Comparison of ENCODE assay signal across 8 cellular contexts in the genomic region with DNA sequence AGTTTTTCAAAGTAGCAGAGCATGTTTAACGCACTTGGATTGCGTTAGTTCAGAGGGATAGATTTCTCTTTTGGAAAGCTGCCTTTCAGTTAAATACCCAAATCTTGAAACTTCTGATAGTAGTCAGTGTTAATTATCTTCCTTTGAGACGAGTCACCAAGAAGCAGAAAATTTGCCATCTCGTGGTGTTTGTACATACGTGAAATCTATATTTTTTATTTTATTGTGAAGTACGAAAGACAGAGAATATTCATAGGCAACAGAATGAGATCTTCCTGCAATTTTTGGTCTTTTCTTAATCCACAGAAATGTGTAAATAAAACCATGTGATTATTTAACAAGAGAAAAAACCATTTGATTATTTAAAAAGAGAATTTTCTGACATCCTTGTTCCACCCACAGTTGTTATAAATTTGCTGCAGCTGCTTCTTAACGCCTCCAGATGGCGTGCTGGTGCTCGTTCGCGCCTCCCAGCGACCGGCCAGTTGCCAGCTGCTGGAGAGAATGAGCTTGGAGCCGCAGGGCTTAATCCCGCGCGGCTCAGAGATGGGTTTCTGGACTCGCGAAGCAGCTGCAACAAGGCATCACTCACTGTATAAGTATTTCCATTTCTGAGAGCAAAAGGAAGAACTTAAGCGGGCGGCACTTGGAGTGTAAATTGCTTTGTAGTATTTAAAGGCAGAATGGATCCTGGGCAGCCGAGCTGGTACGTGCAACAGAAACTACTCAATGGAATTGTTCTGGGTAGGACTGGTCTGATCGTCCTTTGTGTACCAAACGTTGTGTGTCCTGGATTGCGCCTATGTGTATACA. TPM values are rescaled to one million over a fixed set of nuclear protein-coding genes. Genes with fewer than 3 reads are reported as not detected.
DNase-seq lines count a peak whose midpoint lies in the region; ATAC-seq and TF ChIP-seq lines count a peak whose summit lies in the region.

No MANE protein-coding gene starts in this region.

- no peaks in the 10 kb centered on the region for H3K9me3 ChIP-seq in ovary

- TF ChIP-seq CTCF in ovary (IDR thresholded peaks at IDR 0.05): peak in 1 of 3 donors; percentile 26

- no peak overlapping the region for H3K27ac Mint-ChIP-seq in activated T-helper 1 cell treated with anti-CD3 and anti-CD28 coated beads, Interleukin-12 subunit alpha, Interleukin-12 subunit beta, Interleukin-2, Interleukin-4 antibody, amounts not matched to agents 30 ng/mL and 10 ng/mL and 1 ng/mL, durations not matched to agents 14 hours and 24 hours and 36 hours

- no peak overlapping the region for H3K27ac ChIP-seq in ovary

- peak; percentile 82 for DNase-seq in ELF-1 (ENCODE audit: low read depth, low spot score)
- DNase-seq in NCI-H69 (lab: John Stamatoyannopoulos, UW): peak; percentile 90
- DNase-seq in activated T-helper 1 cell treated with anti-CD3 and anti-CD28 coated beads, Interleukin-12 subunit alpha, Interleukin-12 subunit beta, Interleukin-2, Interleukin-4 antibody, amounts not matched to agents 30 ng/mL and 10 ng/mL and 1 ng/mL, durations not matched to agents 14 hours and 24 hours and 36 hours (ENCODE audit: low spot score): peak; percentile 6
- peak; percentile 79 for DNase-seq in globus pallidus (ENCODE audit: low spot score)
- DNase-seq in ovary: peak; percentile 41 to 78 (median 58)
- DNase-seq in DMS79 treated with DMSO at 0.1 percent for 48 hours (lab: John Stamatoyannopoulos, UW): no peak

- ATAC-seq in GM21381 (IDR thresholded peaks at IDR 0.05; ENCODE audit: unreplicated experiment) (peak; percentile 98), HG03571 (IDR thresholded peaks at IDR 0.05; ENCODE audit: unreplicated experiment) (peak; percentile 91)

- no peak for TF ChIP-seq POLR2A in ovary (IDR thresholded peaks at IDR 0.05)

- no peak for TF ChIP-seq EP300 in ovary (IDR thresholded peaks at IDR 0.05)

- intact Hi-C loops in activated T-helper 1 cell treated with anti-CD3 and anti-CD28 coated beads, Interleukin-12 subunit alpha, Interleukin-12 subunit beta, Interleukin-2, Interleukin-4 antibody, amounts not matched to agents 30 ng/mL and 10 ng/mL and 1 ng/mL, durations not matched to agents 14 hours and 24 hours and 36 hours (cut with micrococcal nuclease): no loop called here
- intact Hi-C loops in ovary (cut with DNase I): no loop called here

- H3K4me3 Mint-ChIP-seq in activated T-helper 1 cell treated with anti-CD3 and anti-CD28 coated beads, Interleukin-12 subunit alpha, Interleukin-12 subunit beta, Interleukin-2, Interleukin-4 antibody, amounts not matched to agents 30 ng/mL and 10 ng/mL and 1 ng/mL, durations not matched to agents 14 hours and 24 hours and 36 hours: peak overlapping the region; percentile 62

- H3K9me3 Mint-ChIP-seq in activated T-helper 1 cell treated with anti-CD3 and anti-CD28 coated beads, Interleukin-12 subunit alpha, Interleukin-12 subunit beta, Interleukin-2, Interleukin-4 antibody, amounts not matched to agents 30 ng/mL and 10 ng/mL and 1 ng/mL, durations not matched to agents 14 hours and 24 hours and 36 hours: no peaks in the 10 kb centered on the region

- H3K36me3 ChIP-seq in ovary: no peaks in the 10 kb centered on the region

- H3K4me3 ChIP-seq in ovary: peak overlapping the region; percentile 35

- peaks cover 4% of the 10 kb centered on the region for H3K4me1 Mint-ChIP-seq in activated T-helper 1 cell treated with anti-CD3 and anti-CD28 coated beads, Interleukin-12 subunit alpha, Interleukin-12 subunit beta, Interleukin-2, Interleukin-4 antibody, amounts not matched to agents 30 ng/mL and 10 ng/mL and 1 ng/mL, durations not matched to agents 14 hours and 24 hours and 36 hours (ENCODE audit: low read depth)

- peaks cover 7% of the 10 kb centered on the region for H3K27me3 Mint-ChIP-seq in activated T-helper 1 cell treated with anti-CD3 and anti-CD28 coated beads, Interleukin-12 subunit alpha, Interleukin-12 subunit beta, Interleukin-2, Interleukin-4 antibody, amounts not matched to agents 30 ng/mL and 10 ng/mL and 1 ng/mL, durations not matched to agents 14 hours and 24 hours and 36 hours (ENCODE audit: insufficient read depth)

- H3K4me1 ChIP-seq in ovary (ENCODE audit: insufficient read depth): peaks cover 1% of the 10 kb centered on the region

- 14 to 17% (median 16%) methylated on average over 26 of the region's 26 CpGs for WGBS in ovary, 3 donors

- no peaks in the 10 kb centered on the region for H3K27me3 ChIP-seq in ovary

- no peaks in the 10 kb centered on the region for H3K36me3 Mint-ChIP-seq in activated T-helper 1 cell treated with anti-CD3 and anti-CD28 coated beads, Interleukin-12 subunit alpha, Interleukin-12 subunit beta, Interleukin-2, Interleukin-4 antibody, amounts not matched to agents 30 ng/mL and 10 ng/mL and 1 ng/mL, durations not matched to agents 14 hours and 24 hours and 36 hours (ENCODE audit: low read depth)

RNA-seq across cellular contexts. Expression of a gene that starts 10.5 kb away (rescaled TPM):
- total RNA-seq in activated T-helper 1 cell treated with anti-CD3 and anti-CD28 coated beads, Interleukin-12 subunit alpha, Interleukin-12 subunit beta, Interleukin-2, Interleukin-4 antibody, amounts not matched to agents 30 ng/mL and 10 ng/mL and 1 ng/mL, durations not matched to agents 14 hours and 24 hours and 36 hours: not detected in 2 replicates
- 1 to 10 TPM in 2 of 7 donors, under 1 TPM in 4, not detected in 1; 0.17 to 4.9 (median 0.71) TPM for total RNA-seq in ovary
- polyA plus RNA-seq in ovary: 1 to 10 TPM in 1 of 2 donors, under 1 TPM in 1; 0.05 to 7.6 TPM
